Comparison of ENCODE assay signal across 14 cellular contexts in genomic region chr13:48153186-48153585, GRCh38.
"Had no signal": no experiment of that assay in that cellular context is flagged by ENCODE, and none has a peak within 500 bp of the region (broad histone marks: within the 10 kb centered on the region; RNA-seq: fewer than 3 reads in every experiment).

No MANE protein-coding gene starts in this region.

- H3K36me3 Mint-ChIP-seq: stimulated activated effector memory CD8-positive, alpha-beta T cell treated with anti-CD3 and anti-CD28 coated beads, Interleukin-12 subunit alpha, Interleukin-12 subunit beta, amount 100 ng/mL, for 72 hours had no signal

- H3K27ac ChIP-seq: ascending aorta, coronary artery, gastrocnemius medialis, pancreas, WERI-Rb-1 had no signal

- DNase-seq: activated CD4-positive, alpha-beta memory T cell treated with anti-CD3 and anti-CD28 coated beads, Interleukin-2, amount 10 ng/mL, durations not matched to agents 7 days and 5 days; activated CD4-positive, alpha-beta T cell treated with anti-CD3 and anti-CD28 coated beads for 1 hour; activated CD8-positive, alpha-beta memory T cell treated with anti-CD3 and anti-CD28 coated beads, Interleukin-2, amount 50 U/mL, for 4 hours; activated effector memory CD4-positive, alpha-beta T cell treated with anti-CD3 and anti-CD28 coated beads, Interleukin-2, amount 50 U/mL, for 16 hours; activated T-cell treated with anti-CD3 and anti-CD28 coated beads, Interleukin-2, amount 50 U/mL, for 48 hours; gastrocnemius medialis; head of caudate nucleus; pancreas; stimulated activated CD4-positive, alpha-beta T cell treated with anti-CD3 and anti-CD28 coated beads, Interleukin-4, amount 100 ng/mL, for 24 hours; WERI-Rb-1 had no signal

- ATAC-seq: gastrocnemius medialis; pancreas; sciatic nerve; stimulated activated effector memory CD8-positive, alpha-beta T cell treated with anti-CD3 and anti-CD28 coated beads, Interleukin-12 subunit alpha, Interleukin-12 subunit beta, amount 100 ng/mL, for 72 hours had no signal

- H3K27ac Mint-ChIP-seq: activated CD4-positive, alpha-beta memory T cell treated with anti-CD3 and anti-CD28 coated beads, Interleukin-2, amount 10 ng/mL, durations not matched to agents 7 days and 5 days; stimulated activated effector memory CD8-positive, alpha-beta T cell treated with anti-CD3 and anti-CD28 coated beads, Interleukin-12 subunit alpha, Interleukin-12 subunit beta, amount 100 ng/mL, for 72 hours had no signal

- H3K27me3 Mint-ChIP-seq: activated CD4-positive, alpha-beta memory T cell treated with anti-CD3 and anti-CD28 coated beads, Interleukin-2, amount 10 ng/mL, durations not matched to agents 7 days and 5 days had no signal

- H3K4me3 Mint-ChIP-seq: activated CD4-positive, alpha-beta memory T cell treated with anti-CD3 and anti-CD28 coated beads, Interleukin-2, amount 10 ng/mL, durations not matched to agents 7 days and 5 days; stimulated activated effector memory CD8-positive, alpha-beta T cell treated with anti-CD3 and anti-CD28 coated beads, Interleukin-12 subunit alpha, Interleukin-12 subunit beta, amount 100 ng/mL, for 72 hours had no signal

- H3K27me3 ChIP-seq: ascending aorta, gastrocnemius medialis, pancreas had no signal

- H3K4me1 ChIP-seq: ascending aorta, gastrocnemius medialis had no signal

- H3K9me3 Mint-ChIP-seq: activated CD4-positive, alpha-beta memory T cell treated with anti-CD3 and anti-CD28 coated beads, Interleukin-2, amount 10 ng/mL, durations not matched to agents 7 days and 5 days; stimulated activated effector memory CD8-positive, alpha-beta T cell treated with anti-CD3 and anti-CD28 coated beads, Interleukin-12 subunit alpha, Interleukin-12 subunit beta, amount 100 ng/mL, for 72 hours had no signal
